In genomic region chrX:124232523-124233201, GRCh38 we compare ENCODE assay signal across 1 cellular context.
TF ChIP-seq lines count a peak whose summit lies in the region.

No MANE protein-coding gene starts in this region.

TF ChIP-seq in WTC11, 78 proteins besides CTCF, POLR2A, EP300 and RAD21 (continued from another document):
- TF ChIP-seq ARID4B (CRISPR knock-in tag; IDR thresholded peaks at IDR 0.05; ENCODE audit: borderline replicate concordance) (no peak), TP53 (CRISPR knock-in tag; IDR thresholded peaks at IDR 0.05) (no peak), IRF1 (CRISPR knock-in tag; IDR thresholded peaks at IDR 0.05) (no peak), TEAD4 (CRISPR knock-in tag; IDR thresholded peaks at IDR 0.05) (no peak), ZNF512 (CRISPR knock-in tag; IDR thresholded peaks at IDR 0.05; ENCODE audit: borderline replicate concordance) (no peak)
- TF ChIP-seq, protein P1, sequence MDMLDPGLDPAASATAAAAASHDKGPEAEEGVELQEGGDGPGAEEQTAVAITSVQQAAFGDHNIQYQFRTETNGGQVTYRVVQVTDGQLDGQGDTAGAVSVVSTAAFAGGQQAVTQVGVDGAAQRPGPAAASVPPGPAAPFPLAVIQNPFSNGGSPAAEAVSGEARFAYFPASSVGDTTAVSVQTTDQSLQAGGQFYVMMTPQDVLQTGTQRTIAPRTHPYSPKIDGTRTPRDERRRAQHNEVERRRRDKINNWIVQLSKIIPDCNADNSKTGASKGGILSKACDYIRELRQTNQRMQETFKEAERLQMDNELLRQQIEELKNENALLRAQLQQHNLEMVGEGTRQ (CRISPR knock-in tag; IDR thresholded peaks at IDR 0.05): no peak
